24 cellular contexts compared by ENCODE assay signal in genomic region chr17:31798205-31798724, GRCh38.
"Had no signal": no experiment of that assay in that cellular context is flagged by ENCODE, and none has a peak within 500 bp of the region (broad histone marks: within the 10 kb centered on the region; RNA-seq: fewer than 3 reads in every experiment).

No MANE protein-coding gene starts in this region.

- H3K36me3 ChIP-seq: brain microvascular endothelial cell, esophagus muscularis mucosa, ovary, tibial nerve had no signal

- H3K4me1 ChIP-seq: esophagus muscularis mucosa, psoas muscle, tibial nerve had no signal

- H3K9me3 ChIP-seq: esophagus muscularis mucosa, ovary, psoas muscle, tibial nerve had no signal

- H3K27me3 Mint-ChIP-seq: activated naive CD8-positive, alpha-beta T cell treated with anti-CD3 and anti-CD28 coated beads for 36 hours; dendritic cell treated with granulocyte-macrophage colony-stimulating factor and Interleukin-4, amounts not matched to agents 40 ng/mL and 50 ng/mL, for 4 days had no signal

- H3K4me3 Mint-ChIP-seq: activated naive CD4-positive, alpha-beta T cell treated with anti-CD3 and anti-CD28 coated beads for 36 hours; activated naive CD8-positive, alpha-beta T cell treated with anti-CD3 and anti-CD28 coated beads for 36 hours; dendritic cell treated with granulocyte-macrophage colony-stimulating factor and Interleukin-4, amounts not matched to agents 40 ng/mL and 50 ng/mL, for 4 days; naive thymus-derived CD8-positive, alpha-beta T cell had no signal

- DNase-seq: activated CD4-positive, alpha-beta T cell treated with anti-CD3 and anti-CD28 coated beads for 4 hours; activated CD4-positive, alpha-beta T cell treated with anti-CD3 and anti-CD28 coated beads, Interleukin-2, amount 50 U/mL, for 4 hours; activated CD8-positive, alpha-beta memory T cell treated with anti-CD3 and anti-CD28 coated beads for 24 hours; activated effector memory CD4-positive, alpha-beta T cell treated with anti-CD3 and anti-CD28 coated beads, Interleukin-2, amount 50 U/mL, for 16 hours; activated naive CD4-positive, alpha-beta T cell treated with anti-CD3 and anti-CD28 coated beads for 36 hours; activated naive CD8-positive, alpha-beta T cell treated with anti-CD3 and anti-CD28 coated beads for 36 hours; amniotic stem cell; brain microvascular endothelial cell; caudate nucleus; foreskin melanocyte; left ventricle myocardium superior; mammary epithelial cell; midbrain; naive thymus-derived CD8-positive, alpha-beta T cell; ovary; psoas muscle; stimulated activated CD4-positive, alpha-beta T cell treated with anti-CD3 and anti-CD28 coated beads, Interleukin-15, amount 100 ng/mL, for 24 hours; stimulated activated CD4-positive, alpha-beta T cell treated with anti-CD3 and anti-CD28 coated beads, Interleukin-2, amount 100 ng/mL, for 24 hours; stimulated activated naive CD4-positive, alpha-beta T cell; T-helper 9 cell had no signal

- H3K4me1 Mint-ChIP-seq: activated naive CD8-positive, alpha-beta T cell treated with anti-CD3 and anti-CD28 coated beads for 36 hours had no signal

- H3K27ac Mint-ChIP-seq: activated naive CD4-positive, alpha-beta T cell treated with anti-CD3 and anti-CD28 coated beads for 36 hours; activated naive CD8-positive, alpha-beta T cell treated with anti-CD3 and anti-CD28 coated beads for 36 hours; dendritic cell treated with granulocyte-macrophage colony-stimulating factor and Interleukin-4, amounts not matched to agents 40 ng/mL and 50 ng/mL, for 4 days; naive thymus-derived CD8-positive, alpha-beta T cell had no signal

- H3K27me3 ChIP-seq: brain microvascular endothelial cell, esophagus muscularis mucosa, ovary, tibial nerve had no signal

- H3K36me3 Mint-ChIP-seq: activated naive CD8-positive, alpha-beta T cell treated with anti-CD3 and anti-CD28 coated beads for 36 hours; naive thymus-derived CD8-positive, alpha-beta T cell had no signal

- H3K4me3 ChIP-seq: esophagus muscularis mucosa, ovary, psoas muscle, tibial nerve had no signal

- H3K27ac ChIP-seq: brain microvascular endothelial cell, esophagus muscularis mucosa, ovary, psoas muscle, tibial nerve, VCaP had no signal

- H3K9me3 Mint-ChIP-seq: activated naive CD4-positive, alpha-beta T cell treated with anti-CD3 and anti-CD28 coated beads for 36 hours; activated naive CD8-positive, alpha-beta T cell treated with anti-CD3 and anti-CD28 coated beads for 36 hours; dendritic cell treated with granulocyte-macrophage colony-stimulating factor and Interleukin-4, amounts not matched to agents 40 ng/mL and 50 ng/mL, for 4 days had no signal

- ATAC-seq: left ventricle myocardium superior; naive thymus-derived CD8-positive, alpha-beta T cell; psoas muscle had no signal
